ENCODE assay signal across 1 cellular context in genomic region chr22:21009638-21010425, GRCh38.
TF ChIP-seq lines count a peak whose summit lies in the region.

No MANE protein-coding gene starts in this region.

TF ChIP-seq in HepG2, 621 proteins besides CTCF, POLR2A, EP300 and RAD21 (continued from another document and continues in another):
- TF ChIP-seq ZNF740 (CRISPR knock-in tag; IDR thresholded peaks at IDR 0.05), result no peak
- TF ChIP-seq CEBPG (CRISPR knock-in tag; IDR thresholded peaks at IDR 0.05), result peak; percentile 39; the same call in 1 of the 2 replicates
- TF ChIP-seq SOX6 (IDR thresholded peaks at IDR 0.05), result no peak
- TF ChIP-seq SOX6 (CRISPR knock-in tag; IDR thresholded peaks at IDR 0.05), result no peak
- TF ChIP-seq REXO4 (CRISPR knock-in tag; IDR thresholded peaks at IDR 0.05; ENCODE audit: borderline replicate concordance), result no peak
- TF ChIP-seq ZBTB7B (CRISPR knock-in tag; IDR thresholded peaks at IDR 0.05), result peak; percentile 62; the same call in 1 of the 2 replicates
- TF ChIP-seq PHF5A (CRISPR knock-in tag; IDR thresholded peaks at IDR 0.05; ENCODE audit: low read depth, unreplicated experiment), result peak; percentile 35
- no peak for TF ChIP-seq LCORL (IDR thresholded peaks at IDR 0.05)
- TF ChIP-seq LCORL (CRISPR knock-in tag; IDR thresholded peaks at IDR 0.05), result 0 out of 2 replicates have a peak, but pooled peaks have one; percentile 30
- peak; percentile 95 for TF ChIP-seq ZNF878 (CRISPR knock-in tag; IDR thresholded peaks at IDR 0.05)
- TF ChIP-seq SOX13 (IDR thresholded peaks at IDR 0.05), result no peak
- TF ChIP-seq SOX13 (CRISPR knock-in tag; conservative IDR thresholded peaks at IDR 0.05 in 1 of 2, IDR thresholded peaks at IDR 0.05 in 1 of 2), result peak in 1 of 2 experiments; percentile 47; a peak in 1 of 4 replicates
- no peak for TF ChIP-seq CCAR2 (optimal IDR thresholded peaks at IDR 0.05; ENCODE audit: low read depth, low read length)
- TF ChIP-seq BATF2 (CRISPR knock-in tag; IDR thresholded peaks at IDR 0.05), result no peak
- no peak for TF ChIP-seq NR3C1 (CRISPR knock-in tag; IDR thresholded peaks at IDR 0.05)
- TF ChIP-seq ZNF703 (CRISPR knock-in tag; IDR thresholded peaks at IDR 0.05; ENCODE audit: borderline replicate concordance), result no peak
- TF ChIP-seq ZFP36 (IDR thresholded peaks at IDR 0.05; ENCODE audit: borderline replicate concordance, low read depth, low read length, partially characterized antibody), result no peak
- TF ChIP-seq ZGPAT (CRISPR knock-in tag; IDR thresholded peaks at IDR 0.05), result no peak
- peak; percentile 73 for TF ChIP-seq ZNF574 (CRISPR knock-in tag; IDR thresholded peaks at IDR 0.05)
- TF ChIP-seq JDP2 (CRISPR knock-in tag; IDR thresholded peaks at IDR 0.05; ENCODE audit: borderline replicate concordance), result no peak
- TF ChIP-seq SALL2 (CRISPR knock-in tag; IDR thresholded peaks at IDR 0.05), result peak; percentile 75
- no peak for TF ChIP-seq ARHGAP35 (CRISPR knock-in tag; IDR thresholded peaks at IDR 0.05; ENCODE audit: borderline replicate concordance)
- TF ChIP-seq ZNF44 (CRISPR knock-in tag; IDR thresholded peaks at IDR 0.05), result no peak
- TF ChIP-seq GPN1 (CRISPR knock-in tag; IDR thresholded peaks at IDR 0.05; ENCODE audit: borderline replicate concordance), result no peak
- no peak for TF ChIP-seq NR2F2 (IDR thresholded peaks at IDR 0.05; ENCODE audit: borderline replicate concordance, low read depth)
- TF ChIP-seq ELK4 (CRISPR knock-in tag; IDR thresholded peaks at IDR 0.05; ENCODE audit: borderline replicate concordance), result no peak
- no peak; the same call in 1 of the 2 replicates for TF ChIP-seq TIGD3 (CRISPR knock-in tag; IDR thresholded peaks at IDR 0.05; ENCODE audit: borderline replicate concordance)
- no peak for TF ChIP-seq BRF2 (CRISPR knock-in tag; IDR thresholded peaks at IDR 0.05)
- TF ChIP-seq ZNF563 (CRISPR knock-in tag; IDR thresholded peaks at IDR 0.05), result no peak
- no peak for TF ChIP-seq AHDC1 (CRISPR knock-in tag; IDR thresholded peaks at IDR 0.05; ENCODE audit: borderline replicate concordance)
- TF ChIP-seq ZNF335 (CRISPR knock-in tag; IDR thresholded peaks at IDR 0.05), result peak; percentile 71; the same call in 1 of the 2 replicates
- 0 out of 2 replicates have a peak, but pooled peaks have one; percentile 57 for TF ChIP-seq RFXAP (CRISPR knock-in tag; IDR thresholded peaks at IDR 0.05; ENCODE audit: borderline replicate concordance)
- peak; percentile 90 for TF ChIP-seq ERF (CRISPR knock-in tag; IDR thresholded peaks at IDR 0.05)
- no peak for TF ChIP-seq ZMAT5 (CRISPR knock-in tag; IDR thresholded peaks at IDR 0.05; ENCODE audit: borderline replicate concordance, low read depth)
- no peak for TF ChIP-seq KDM5B (CRISPR knock-in tag; IDR thresholded peaks at IDR 0.05; ENCODE audit: borderline replicate concordance)
- no peak for TF ChIP-seq KLF15 (CRISPR knock-in tag; IDR thresholded peaks at IDR 0.05; ENCODE audit: borderline replicate concordance)
- TF ChIP-seq ZNF430 (CRISPR knock-in tag; IDR thresholded peaks at IDR 0.05), result peak; percentile 83; the same call in 1 of the 2 replicates
- TF ChIP-seq TRIM22 (IDR thresholded peaks at IDR 0.05), result no peak
- TF ChIP-seq ZNF609 (CRISPR knock-in tag; IDR thresholded peaks at IDR 0.05; ENCODE audit: borderline replicate concordance), result no peak
